Comparison of ENCODE assay signal across 25 cellular contexts in genomic region chr13:40127925-40128324, GRCh38.
"Had no signal": no experiment of that assay in that cellular context is flagged by ENCODE, and none has a peak within 500 bp of the region (broad histone marks: within the 10 kb centered on the region; RNA-seq: fewer than 3 reads in every experiment).

No MANE protein-coding gene starts in this region.

- H3K9me3 Mint-ChIP-seq: effector memory CD8-positive, alpha-beta T cell had no signal

- H3K27ac Mint-ChIP-seq: activated naive CD4-positive, alpha-beta T cell treated with anti-CD3 and anti-CD28 coated beads for 36 hours; immature natural killer cell; neural progenitor cell; progenitor cell of endocrine pancreas had no signal

- H3K9ac ChIP-seq: neural progenitor cell had no signal

- H2AFZ ChIP-seq: hepatocyte, neural progenitor cell had no signal

- H3K9me3 ChIP-seq: breast epithelium, colonic mucosa, left lung, thoracic aorta, upper lobe of left lung had no signal

- H3K27me3 Mint-ChIP-seq: activated naive CD8-positive, alpha-beta T cell treated with anti-CD3 and anti-CD28 coated beads, Interleukin-2, amount 10 ng/mL, durations not matched to agents 7 days and 5 days; effector memory CD8-positive, alpha-beta T cell; naive thymus-derived CD8-positive, alpha-beta T cell had no signal

- H3K36me3 Mint-ChIP-seq: immature natural killer cell, neural progenitor cell had no signal

- H3K4me2 ChIP-seq: hepatocyte, neural progenitor cell had no signal

- ATAC-seq: left lung; naive thymus-derived CD8-positive, alpha-beta T cell had no signal

- H3K79me2 ChIP-seq: hepatocyte had no signal

- DNase-seq: activated CD4-positive, CD25-positive, alpha-beta regulatory T cell treated with anti-CD3 and anti-CD28 coated beads, Interleukin-2, amount 50 U/mL, for 72 hours; activated effector memory CD4-positive, alpha-beta T cell treated with Interleukin-2 at 50 U/mL for 16 hours; activated naive CD4-positive, alpha-beta T cell treated with anti-CD3 and anti-CD28 coated beads for 36 hours; activated naive CD8-positive, alpha-beta T cell treated with anti-CD3 and anti-CD28 coated beads, Interleukin-2, amount 10 ng/mL, durations not matched to agents 7 days and 5 days; activated T-cell treated with anti-CD3 and anti-CD28 coated beads, Interleukin-2, amount 50 U/mL, for 48 hours; amniotic stem cell; colonic mucosa; dorsolateral prefrontal cortex; effector memory CD8-positive, alpha-beta T cell; glutamatergic neuron; immature natural killer cell; left lung; naive thymus-derived CD8-positive, alpha-beta T cell; retina; stimulated activated CD4-positive, alpha-beta T cell treated with anti-CD3 and anti-CD28 coated beads, Interleukin-2, amount 100 ng/mL, for 48 hours; stimulated activated CD8-positive, alpha-beta memory T cell treated with anti-CD3 and anti-CD28 coated beads, Interleukin-4, amount 100 ng/mL, for 48 hours; stimulated activated naive CD4-positive, alpha-beta T cell; T-helper 2 cell; upper lobe of left lung had no signal

- H3K36me3 ChIP-seq: breast epithelium, colonic mucosa, left lung, neural progenitor cell, thoracic aorta, upper lobe of left lung had no signal

- H3K4me1 ChIP-seq: breast epithelium, colonic mucosa, left lung had no signal

- H3K27ac ChIP-seq: breast epithelium, colonic mucosa, dorsolateral prefrontal cortex, hepatocyte, left lung, neural progenitor cell, thoracic aorta, upper lobe of left lung had no signal

- H3K4me3 ChIP-seq: breast epithelium, colonic mucosa, dorsolateral prefrontal cortex, hepatocyte, left lung, lung, neural progenitor cell, thoracic aorta, upper lobe of left lung had no signal

- H3K4me3 Mint-ChIP-seq: activated naive CD4-positive, alpha-beta T cell treated with anti-CD3 and anti-CD28 coated beads for 36 hours; activated naive CD8-positive, alpha-beta T cell treated with anti-CD3 and anti-CD28 coated beads, Interleukin-2, amount 10 ng/mL, durations not matched to agents 7 days and 5 days; effector memory CD8-positive, alpha-beta T cell; immature natural killer cell; neural progenitor cell had no signal

- H3K27me3 ChIP-seq: breast epithelium, colonic mucosa, dorsolateral prefrontal cortex, hepatocyte, left lung, neural progenitor cell, upper lobe of left lung had no signal
